In the genomic region with DNA sequence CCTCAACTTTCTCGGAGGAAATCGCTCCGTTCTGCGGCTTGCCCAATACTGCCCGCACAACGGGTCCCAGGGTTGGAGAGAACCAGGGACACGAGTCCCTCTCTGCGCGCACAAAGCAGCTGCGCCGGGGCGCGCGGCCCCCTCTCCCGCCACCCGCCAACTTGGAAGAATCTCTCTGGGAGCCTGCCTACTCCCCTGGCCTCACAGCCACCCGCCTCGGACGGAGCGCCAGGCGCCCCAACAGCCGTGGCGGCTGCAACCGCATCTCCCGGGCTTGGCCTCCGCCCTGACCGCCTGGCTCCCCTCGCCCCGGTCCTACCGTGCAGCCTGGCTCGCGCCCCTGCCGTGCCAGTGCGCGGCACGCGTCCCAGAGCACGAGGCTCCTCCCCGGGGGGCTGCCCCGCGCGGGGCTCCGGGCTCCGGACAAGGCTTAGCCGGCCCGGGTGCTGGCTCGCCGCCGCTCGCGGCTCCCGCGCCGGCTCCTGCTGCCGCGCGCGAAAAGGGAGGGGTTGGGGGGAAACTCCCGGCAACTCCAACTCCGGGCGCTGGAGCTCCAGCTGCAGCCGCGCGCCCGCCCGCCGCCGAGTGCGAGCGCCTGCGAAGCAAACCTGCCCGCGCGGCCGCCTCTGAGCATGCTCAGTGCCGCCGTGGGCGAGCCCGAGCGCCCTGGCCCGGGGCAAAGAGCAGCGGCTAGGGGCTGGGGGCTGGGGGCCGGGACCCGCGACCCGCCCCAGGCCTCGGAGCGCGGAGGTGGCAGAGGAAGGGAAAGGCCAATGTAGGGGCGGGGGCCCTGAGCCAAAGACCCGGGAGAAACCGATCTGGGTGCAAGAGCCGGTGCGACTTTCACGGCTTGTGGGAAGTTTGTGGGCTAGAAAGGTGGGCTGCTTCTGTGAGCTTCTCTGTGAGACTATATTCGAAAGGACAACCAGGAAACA, we compare ENCODE assay signal across 1 cellular context.
TF ChIP-seq lines count a peak whose summit lies in the region.

A gene (minus strand): TSS at position 589 of the 935 bp plus-strand sequence. CDS start 75,329 bp downstream, outside the sequence.

TF ChIP-seq in HEK293, 187 proteins besides CTCF, POLR2A, EP300 and RAD21 (continued from another document):
- TF ChIP-seq, protein P1, sequence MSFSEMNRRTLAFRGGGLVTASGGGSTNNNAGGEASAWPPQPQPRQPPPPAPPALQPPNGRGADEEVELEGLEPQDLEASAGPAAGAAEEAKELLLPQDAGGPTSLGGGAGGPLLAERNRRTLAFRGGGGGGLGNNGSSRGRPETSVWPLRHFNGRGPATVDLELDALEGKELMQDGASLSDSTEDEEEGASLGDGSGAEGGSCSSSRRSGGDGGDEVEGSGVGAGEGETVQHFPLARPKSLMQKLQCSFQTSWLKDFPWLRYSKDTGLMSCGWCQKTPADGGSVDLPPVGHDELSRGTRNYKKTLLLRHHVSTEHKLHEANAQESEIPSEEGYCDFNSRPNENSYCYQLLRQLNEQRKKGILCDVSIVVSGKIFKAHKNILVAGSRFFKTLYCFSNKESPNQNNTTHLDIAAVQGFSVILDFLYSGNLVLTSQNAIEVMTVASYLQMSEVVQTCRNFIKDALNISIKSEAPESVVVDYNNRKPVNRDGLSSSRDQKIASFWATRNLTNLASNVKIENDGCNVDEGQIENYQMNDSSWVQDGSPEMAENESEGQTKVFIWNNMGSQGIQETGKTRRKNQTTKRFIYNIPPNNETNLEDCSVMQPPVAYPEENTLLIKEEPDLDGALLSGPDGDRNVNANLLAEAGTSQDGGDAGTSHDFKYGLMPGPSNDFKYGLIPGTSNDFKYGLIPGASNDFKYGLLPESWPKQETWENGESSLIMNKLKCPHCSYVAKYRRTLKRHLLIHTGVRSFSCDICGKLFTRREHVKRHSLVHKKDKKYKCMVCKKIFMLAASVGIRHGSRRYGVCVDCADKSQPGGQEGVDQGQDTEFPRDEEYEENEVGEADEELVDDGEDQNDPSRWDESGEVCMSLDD (tag by site-specific recombination; IDR thresholded peaks at IDR 0.05) = no peak
- TF ChIP-seq ZNF843 (tag by site-specific recombination; IDR thresholded peaks at IDR 0.05) (no peak), ZNF473 (tag by site-specific recombination; IDR thresholded peaks at IDR 0.05) (no peak), ZNF175 (tag by site-specific recombination; IDR thresholded peaks at IDR 0.05) (no peak), MZF1 (tag by site-specific recombination; IDR thresholded peaks at IDR 0.05; ENCODE audit: borderline replicate concordance) (no peak), ZNF596 (tag by site-specific recombination; IDR thresholded peaks at IDR 0.05) (no peak), ZNF114 (tag by site-specific recombination; IDR thresholded peaks at IDR 0.05) (no peak), ZNF510 (tag by site-specific recombination; IDR thresholded peaks at IDR 0.05; ENCODE audit: insufficient replicate concordance) (no peak)
- TF ChIP-seq, protein P2, sequence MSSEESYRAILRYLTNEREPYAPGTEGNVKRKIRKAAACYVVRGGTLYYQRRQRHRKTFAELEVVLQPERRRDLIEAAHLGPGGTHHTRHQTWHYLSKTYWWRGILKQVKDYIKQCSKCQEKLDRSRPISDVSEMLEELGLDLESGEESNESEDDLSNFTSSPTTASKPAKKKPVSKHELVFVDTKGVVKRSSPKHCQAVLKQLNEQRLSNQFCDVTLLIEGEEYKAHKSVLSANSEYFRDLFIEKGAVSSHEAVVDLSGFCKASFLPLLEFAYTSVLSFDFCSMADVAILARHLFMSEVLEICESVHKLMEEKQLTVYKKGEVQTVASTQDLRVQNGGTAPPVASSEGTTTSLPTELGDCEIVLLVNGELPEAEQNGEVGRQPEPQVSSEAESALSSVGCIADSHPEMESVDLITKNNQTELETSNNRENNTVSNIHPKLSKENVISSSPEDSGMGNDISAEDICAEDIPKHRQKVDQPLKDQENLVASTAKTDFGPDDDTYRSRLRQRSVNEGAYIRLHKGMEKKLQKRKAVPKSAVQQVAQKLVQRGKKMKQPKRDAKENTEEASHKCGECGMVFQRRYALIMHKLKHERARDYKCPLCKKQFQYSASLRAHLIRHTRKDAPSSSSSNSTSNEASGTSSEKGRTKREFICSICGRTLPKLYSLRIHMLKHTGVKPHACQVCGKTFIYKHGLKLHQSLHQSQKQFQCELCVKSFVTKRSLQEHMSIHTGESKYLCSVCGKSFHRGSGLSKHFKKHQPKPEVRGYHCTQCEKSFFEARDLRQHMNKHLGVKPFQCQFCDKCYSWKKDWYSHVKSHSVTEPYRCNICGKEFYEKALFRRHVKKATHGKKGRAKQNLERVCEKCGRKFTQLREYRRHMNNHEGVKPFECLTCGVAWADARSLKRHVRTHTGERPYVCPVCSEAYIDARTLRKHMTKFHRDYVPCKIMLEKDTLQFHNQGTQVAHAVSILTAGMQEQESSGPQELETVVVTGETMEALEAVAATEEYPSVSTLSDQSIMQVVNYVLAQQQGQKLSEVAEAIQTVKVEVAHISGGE (tag by site-specific recombination; conservative IDR thresholded peaks at IDR 0.05; ENCODE audit: low read depth) = no peak
- TF ChIP-seq, protein P3, sequence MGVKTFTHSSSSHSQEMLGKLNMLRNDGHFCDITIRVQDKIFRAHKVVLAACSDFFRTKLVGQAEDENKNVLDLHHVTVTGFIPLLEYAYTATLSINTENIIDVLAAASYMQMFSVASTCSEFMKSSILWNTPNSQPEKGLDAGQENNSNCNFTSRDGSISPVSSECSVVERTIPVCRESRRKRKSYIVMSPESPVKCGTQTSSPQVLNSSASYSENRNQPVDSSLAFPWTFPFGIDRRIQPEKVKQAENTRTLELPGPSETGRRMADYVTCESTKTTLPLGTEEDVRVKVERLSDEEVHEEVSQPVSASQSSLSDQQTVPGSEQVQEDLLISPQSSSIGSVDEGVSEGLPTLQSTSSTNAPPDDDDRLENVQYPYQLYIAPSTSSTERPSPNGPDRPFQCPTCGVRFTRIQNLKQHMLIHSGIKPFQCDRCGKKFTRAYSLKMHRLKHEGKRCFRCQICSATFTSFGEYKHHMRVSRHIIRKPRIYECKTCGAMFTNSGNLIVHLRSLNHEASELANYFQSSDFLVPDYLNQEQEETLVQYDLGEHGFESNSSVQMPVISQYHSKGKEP (tag by site-specific recombination; IDR thresholded peaks at IDR 0.05) = no peak
